In genomic region chr19:49487277-49488045, GRCh38 we compare ENCODE assay signal across 8 cellular contexts. TPM values are rescaled to one million over a fixed set of nuclear protein-coding genes. Genes with fewer than 3 reads are reported as not detected.
A peak's percentile ranks its signal among the peaks of the same experiment; 100 is the strongest.
DNase-seq lines count a peak whose midpoint lies in the region; ATAC-seq and TF ChIP-seq lines count a peak whose summit lies in the region.

RPL13A (plus strand) TSS chr19:49487608; CDS start chr19:49487630, 22 bp downstream.

- in situ Hi-C loops in GM13977 (cut with MboI; ENCODE audit: low pct_unique_long_range_greater_than_20kb, low sequenced_read_pairs, unreplicated experiment): no loop called here

- no peak for TF ChIP-seq CTCF in GM13977 (IDR thresholded peaks at IDR 0.05; ENCODE audit: extremely low read depth, insufficient read depth, missing control alignments)
- no peak for TF ChIP-seq CTCF in upper lobe of right lung (IDR thresholded peaks at IDR 0.05)

- H3K27ac ChIP-seq in upper lobe of right lung: peak within 1 kb of the TSS; percentile 97

- H3K4me3 ChIP-seq in upper lobe of right lung: peak within 1 kb of the TSS; percentile 100

- H3K27me3 Mint-ChIP-seq in T-helper 1 cell treated with Interleukin-12 subunit alpha and Interleukin-12 subunit beta and Interleukin-4 antibody, amounts not matched to agents 30 μg/mL and 1 μg/mL, for 36 hours (ENCODE audit: low read depth): peaks cover 4% of the 10 kb centered on the region

- H3K27ac Mint-ChIP-seq in T-helper 1 cell treated with Interleukin-12 subunit alpha and Interleukin-12 subunit beta and Interleukin-4 antibody, amounts not matched to agents 30 μg/mL and 1 μg/mL, for 36 hours: peak within 1 kb of the TSS; percentile 92

- H3K36me3 ChIP-seq in upper lobe of right lung: peaks cover 39% of the 10 kb centered on the region

- intact Hi-C loops in left cardiac atrium (cut with DNase I): no loop called here
- intact Hi-C loops in posterior vena cava (cut with DNase I): no loop called here
- intact Hi-C loops in upper lobe of right lung (cut with DNase I): no loop called here

- H3K4me1 Mint-ChIP-seq in T-helper 1 cell treated with Interleukin-12 subunit alpha and Interleukin-12 subunit beta and Interleukin-4 antibody, amounts not matched to agents 30 μg/mL and 1 μg/mL, for 36 hours (ENCODE audit: low read depth): peaks cover 32% of the 10 kb centered on the region

- H3K27me3 ChIP-seq in upper lobe of right lung: no peaks in the 10 kb centered on the region

- H3K36me3 Mint-ChIP-seq in T-helper 1 cell treated with Interleukin-12 subunit alpha and Interleukin-12 subunit beta and Interleukin-4 antibody, amounts not matched to agents 30 μg/mL and 1 μg/mL, for 36 hours (ENCODE audit: low read depth): peaks cover 65% of the 10 kb centered on the region

- no peaks in the 10 kb centered on the region for H3K9me3 ChIP-seq in upper lobe of right lung

- ATAC-seq in HG02884 (IDR thresholded peaks at IDR 0.05; ENCODE audit: unreplicated experiment): peak; percentile 77
- ATAC-seq in left cardiac atrium: peak; percentile 96 to 99
- peak; percentile 97 for ATAC-seq in upper lobe of right lung

- DNase-seq in GM13977 (ENCODE audit: low spot score) (peak; percentile 97), NCI-H1694 (lab: John Stamatoyannopoulos, UW) (peak; percentile 99), amniotic stem cell (lab: John Stamatoyannopoulos, UW) (peak; percentile 100), left cardiac atrium (peak; percentile 100), posterior vena cava (ENCODE audit: low spot score) (peak; percentile 100), upper lobe of right lung (peak; percentile 100)

- no peaks in the 10 kb centered on the region for H3K9me3 Mint-ChIP-seq in T-helper 1 cell treated with Interleukin-12 subunit alpha and Interleukin-12 subunit beta and Interleukin-4 antibody, amounts not matched to agents 30 μg/mL and 1 μg/mL, for 36 hours

- peak within 1 kb of the TSS; percentile 95 for H3K4me3 Mint-ChIP-seq in T-helper 1 cell treated with Interleukin-12 subunit alpha and Interleukin-12 subunit beta and Interleukin-4 antibody, amounts not matched to agents 30 μg/mL and 1 μg/mL, for 36 hours

- peaks cover 22% of the 10 kb centered on the region for H3K4me1 ChIP-seq in upper lobe of right lung

RNA-seq across cellular contexts. Expression of gene RPL13A, which starts in this region (rescaled TPM):
- total RNA-seq in left cardiac atrium (1,000 to 10,000 TPM; 1,559 to 1,594 TPM), posterior vena cava (1,000 to 10,000 TPM; 1,658 to 1,769 TPM), upper lobe of right lung (1,829 TPM)

Comparison
In these comparisons a context has a peak if more than half of its experiments do, and no peak if none do; other contexts are left out.
1. Peak in every context shown above with its lines: DNase-seq, ATAC-seq, H3K4me3 ChIP-seq and H3K27ac ChIP-seq.